In the genomic region with DNA sequence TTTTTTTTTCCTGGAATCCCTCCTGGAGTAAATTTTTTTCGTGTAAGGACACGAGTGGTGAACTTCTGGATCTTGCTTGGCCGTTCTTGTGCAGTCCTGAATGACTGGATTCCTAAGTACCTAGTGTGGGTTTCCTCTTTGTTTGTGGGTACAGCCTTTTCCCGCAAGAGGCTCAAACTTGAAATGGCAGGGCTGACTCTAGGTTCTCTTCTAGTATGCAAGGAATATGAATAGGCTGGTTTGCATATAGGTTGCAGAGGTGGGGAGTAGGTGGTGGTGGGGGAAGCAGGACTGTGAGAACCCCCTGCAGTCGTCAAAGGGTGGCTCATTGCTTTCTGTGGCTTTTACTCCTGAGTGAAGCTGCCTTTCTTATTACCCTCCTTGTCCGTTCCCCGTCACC, we compare ENCODE assay signal across 10 cellular contexts. TPM values are rescaled to one million over a fixed set of nuclear protein-coding genes. Genes with fewer than 3 reads are reported as not detected.
A peak's percentile ranks its signal among the peaks of the same experiment; 100 is the strongest.
DNase-seq lines count a peak whose midpoint lies in the region; ATAC-seq lines count a peak whose summit lies in the region.
"Had no signal": no experiment of that assay in that cellular context is flagged by ENCODE, and none has a peak within 500 bp of the region (broad histone marks: within the 10 kb centered on the region; RNA-seq: fewer than 3 reads in every experiment).

No MANE protein-coding gene starts in this region.

- peak; percentile 25 for DNase-seq in activated naive CD8-positive, alpha-beta T cell treated with anti-CD3 and anti-CD28 coated beads, Interleukin-2, amount 10 ng/mL, durations not matched to agents 7 days and 5 days
- peak; percentile 51 to 84 for DNase-seq in stimulated activated CD8-positive, alpha-beta memory T cell treated with anti-CD3 and anti-CD28 coated beads, Interleukin-7, amount 100 ng/mL, for 48 hours (ENCODE audit: extremely low read depth in 1 of 2, low read depth in 1 of 2)
- DNase-seq in globus pallidus (ENCODE audit: low spot score) (no peak), LoVo (ENCODE audit: low spot score) (no peak), NCI-H1694 (lab: John Stamatoyannopoulos, UW) (no peak), DMS153 treated with DMSO at 0.1 percent for 48 hours (lab: John Stamatoyannopoulos, UW; ENCODE audit: unreplicated experiment) (no peak)
- DNase-seq: activated gamma-delta T cell treated with Interleukin-2 at 50 U/mL for 16 hours, lower lobe of right lung had no signal

- POLR2A ChIA-PET in activated naive CD8-positive, alpha-beta T cell treated with anti-CD3 and anti-CD28 coated beads, Interleukin-2, amount 10 ng/mL, durations not matched to agents 7 days and 5 days (lab: Charles Lee) = interaction anchor here (1.6 to 7.2 kb wide), 3 partner anchors 12 to 44 kb away, joined by 7 to 158 read pairs (median 8); a partner anchor contains a TSS

- H3K36me3 Mint-ChIP-seq in activated naive CD8-positive, alpha-beta T cell treated with anti-CD3 and anti-CD28 coated beads, Interleukin-2, amount 10 ng/mL, durations not matched to agents 7 days and 5 days = peaks cover 23% of the 10 kb centered on the region

- peaks cover 62% of the 10 kb centered on the region for H3K4me1 Mint-ChIP-seq in activated naive CD8-positive, alpha-beta T cell treated with anti-CD3 and anti-CD28 coated beads, Interleukin-2, amount 10 ng/mL, durations not matched to agents 7 days and 5 days

- H3K27ac Mint-ChIP-seq in activated naive CD8-positive, alpha-beta T cell treated with anti-CD3 and anti-CD28 coated beads, Interleukin-2, amount 10 ng/mL, durations not matched to agents 7 days and 5 days = peak overlapping the region; percentile 92

- H3K4me3 Mint-ChIP-seq in activated naive CD8-positive, alpha-beta T cell treated with anti-CD3 and anti-CD28 coated beads, Interleukin-2, amount 10 ng/mL, durations not matched to agents 7 days and 5 days = peak overlapping the region; percentile 85

- no peaks in the 10 kb centered on the region for H3K27me3 Mint-ChIP-seq in activated naive CD8-positive, alpha-beta T cell treated with anti-CD3 and anti-CD28 coated beads, Interleukin-2, amount 10 ng/mL, durations not matched to agents 7 days and 5 days

- ATAC-seq in GM21360 (IDR thresholded peaks at IDR 0.05; ENCODE audit: unreplicated experiment) = peak; percentile 81
- peak; percentile 71 for ATAC-seq in HG03196 (IDR thresholded peaks at IDR 0.05; ENCODE audit: unreplicated experiment)
- ATAC-seq in activated naive CD8-positive, alpha-beta T cell treated with anti-CD3 and anti-CD28 coated beads, Interleukin-2, amount 10 ng/mL, durations not matched to agents 7 days and 5 days (ENCODE audit: low read depth) = peak; percentile 17
- ATAC-seq: lower lobe of right lung had no signal

- no peaks in the 10 kb centered on the region for H3K9me3 Mint-ChIP-seq in activated naive CD8-positive, alpha-beta T cell treated with anti-CD3 and anti-CD28 coated beads, Interleukin-2, amount 10 ng/mL, durations not matched to agents 7 days and 5 days

RNA-seq across cellular contexts. Expression of a gene that starts 13.6 kb away (rescaled TPM):
- total RNA-seq in activated naive CD8-positive, alpha-beta T cell treated with anti-CD3 and anti-CD28 coated beads, Interleukin-2, amount 10 ng/mL, durations not matched to agents 7 days and 5 days = 10 to 100 TPM; 79.1 to 80.8 TPM

RNA-seq across cellular contexts. Expression of a gene that starts 43.9 kb away (rescaled TPM):
- total RNA-seq in activated naive CD8-positive, alpha-beta T cell treated with anti-CD3 and anti-CD28 coated beads, Interleukin-2, amount 10 ng/mL, durations not matched to agents 7 days and 5 days = 10 to 100 TPM; 25.5 to 25.9 TPM

Comparison
In these comparisons a context has a peak if more than half of its experiments do, and no peak if none do; other contexts are left out.
1. ATAC-seq: peak in every context shown above with its lines; median percentile 81 in GM21360; 71 in HG03196; 17 in activated naive CD8-positive, alpha-beta T cell treated with anti-CD3 and anti-CD28 coated beads, Interleukin-2, amount 10 ng/mL, durations not matched to agents 7 days and 5 days.
2. DNase-seq: peak in activated naive CD8-positive, alpha-beta T cell treated with anti-CD3 and anti-CD28 coated beads, Interleukin-2, amount 10 ng/mL, durations not matched to agents 7 days and 5 days (single experiment) and stimulated activated CD8-positive, alpha-beta memory T cell treated with anti-CD3 and anti-CD28 coated beads, Interleukin-7, amount 100 ng/mL, for 48 hours (2 of 2); none in globus pallidus (single experiment), LoVo (single experiment), NCI-H1694 (single experiment) and DMS153 treated with DMSO at 0.1 percent for 48 hours (single experiment).